1 cellular context compared by ENCODE assay signal in the genomic region with DNA sequence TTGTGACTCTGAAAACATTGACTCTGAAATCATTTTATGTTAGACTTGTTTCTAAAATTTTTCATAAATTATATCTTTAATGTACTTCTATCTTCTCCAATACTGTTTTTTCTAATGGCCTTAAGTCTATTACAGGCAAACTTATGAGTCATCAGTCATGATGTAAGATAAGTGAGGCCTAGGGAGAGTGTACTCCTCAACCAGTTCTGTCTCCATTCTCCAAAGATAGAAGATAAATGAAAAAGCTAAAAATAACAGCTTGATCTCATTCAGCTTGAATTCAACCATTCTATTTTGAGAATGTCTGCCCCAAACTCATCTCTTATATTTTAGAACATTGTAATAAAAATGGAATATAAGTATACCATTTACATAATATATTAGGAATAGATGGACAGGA.
TF ChIP-seq lines count a peak whose summit lies in the region.

No MANE protein-coding gene starts in this region.

TF ChIP-seq in HepG2, 621 proteins besides CTCF, POLR2A, EP300 and RAD21 (continued from another document):
- TF ChIP-seq, protein P1, sequence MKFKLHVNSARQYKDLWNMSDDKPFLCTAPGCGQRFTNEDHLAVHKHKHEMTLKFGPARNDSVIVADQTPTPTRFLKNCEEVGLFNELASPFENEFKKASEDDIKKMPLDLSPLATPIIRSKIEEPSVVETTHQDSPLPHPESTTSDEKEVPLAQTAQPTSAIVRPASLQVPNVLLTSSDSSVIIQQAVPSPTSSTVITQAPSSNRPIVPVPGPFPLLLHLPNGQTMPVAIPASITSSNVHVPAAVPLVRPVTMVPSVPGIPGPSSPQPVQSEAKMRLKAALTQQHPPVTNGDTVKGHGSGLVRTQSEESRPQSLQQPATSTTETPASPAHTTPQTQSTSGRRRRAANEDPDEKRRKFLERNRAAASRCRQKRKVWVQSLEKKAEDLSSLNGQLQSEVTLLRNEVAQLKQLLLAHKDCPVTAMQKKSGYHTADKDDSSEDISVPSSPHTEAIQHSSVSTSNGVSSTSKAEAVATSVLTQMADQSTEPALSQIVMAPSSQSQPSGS (CRISPR knock-in tag; IDR thresholded peaks at IDR 0.05): no peak
- no peak for TF ChIP-seq ZNF841 (CRISPR knock-in tag; IDR thresholded peaks at IDR 0.05; ENCODE audit: borderline replicate concordance)
- TF ChIP-seq, protein P2, sequence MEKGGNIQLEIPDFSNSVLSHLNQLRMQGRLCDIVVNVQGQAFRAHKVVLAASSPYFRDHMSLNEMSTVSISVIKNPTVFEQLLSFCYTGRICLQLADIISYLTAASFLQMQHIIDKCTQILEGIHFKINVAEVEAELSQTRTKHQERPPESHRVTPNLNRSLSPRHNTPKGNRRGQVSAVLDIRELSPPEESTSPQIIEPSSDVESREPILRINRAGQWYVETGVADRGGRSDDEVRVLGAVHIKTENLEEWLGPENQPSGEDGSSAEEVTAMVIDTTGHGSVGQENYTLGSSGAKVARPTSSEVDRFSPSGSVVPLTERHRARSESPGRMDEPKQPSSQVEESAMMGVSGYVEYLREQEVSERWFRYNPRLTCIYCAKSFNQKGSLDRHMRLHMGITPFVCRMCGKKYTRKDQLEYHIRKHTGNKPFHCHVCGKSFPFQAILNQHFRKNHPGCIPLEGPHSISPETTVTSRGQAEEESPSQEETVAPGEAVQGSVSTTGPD (CRISPR knock-in tag; IDR thresholded peaks at IDR 0.05): no peak
- TF ChIP-seq TBX3 (IDR thresholded peaks at IDR 0.05; ENCODE audit: borderline replicate concordance): no peak
- no peak for TF ChIP-seq RFX5 (IDR thresholded peaks at IDR 0.05; ENCODE audit: low read depth, low read length)
- TF ChIP-seq KDM6A (CRISPR knock-in tag; IDR thresholded peaks at IDR 0.05; ENCODE audit: low read depth): no peak
- TF ChIP-seq DNMT3B (CRISPR knock-in tag; conservative IDR thresholded peaks at IDR 0.05): no peak
- no peak for TF ChIP-seq SP1 (IDR thresholded peaks at IDR 0.05)
- no peak for TF ChIP-seq SP1 (CRISPR knock-in tag; IDR thresholded peaks at IDR 0.05)
- no peak for TF ChIP-seq ZSCAN21 (CRISPR knock-in tag; IDR thresholded peaks at IDR 0.05; ENCODE audit: borderline replicate concordance)
- TF ChIP-seq CENPT (CRISPR knock-in tag; IDR thresholded peaks at IDR 0.05; ENCODE audit: low read depth): no peak
